1 cellular context compared by ENCODE assay signal in the genomic region with DNA sequence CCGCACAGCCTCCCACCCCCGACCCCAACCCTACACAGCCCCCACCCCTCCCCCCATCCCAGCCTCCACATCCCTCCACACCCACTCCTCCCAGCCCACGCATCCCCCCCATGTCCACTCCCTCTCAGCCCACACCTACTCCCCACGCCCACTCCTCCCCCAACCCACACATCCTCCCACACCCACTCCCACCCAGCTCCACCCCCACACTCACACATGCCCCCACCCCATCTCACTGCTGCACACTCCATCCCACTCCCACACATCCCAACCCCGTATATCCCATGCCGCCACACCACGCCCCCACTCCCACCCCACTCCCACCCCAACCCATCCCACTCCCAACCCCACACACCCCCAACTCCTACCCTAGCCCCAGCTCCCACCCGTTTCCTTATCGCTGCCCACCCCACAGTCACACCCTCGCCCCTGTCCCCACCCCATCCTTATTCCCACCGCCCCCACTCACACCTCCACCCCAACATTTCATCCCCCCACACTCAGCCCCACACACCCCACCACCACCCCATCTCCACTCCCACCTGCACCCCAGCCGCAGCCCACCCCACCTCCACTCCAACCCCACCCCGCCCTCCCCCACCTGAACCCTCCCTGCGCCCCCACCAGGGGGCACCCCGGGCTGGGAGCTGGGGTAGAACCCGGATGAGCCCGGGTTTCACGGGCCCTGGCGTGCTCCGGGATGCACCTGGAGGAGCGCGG.
TF ChIP-seq lines count a peak whose summit lies in the region.

No MANE protein-coding gene starts in this region.

TF ChIP-seq in GM23338, 12 proteins besides CTCF, POLR2A, EP300 and RAD21 (continued from another document):
- no peak for TF ChIP-seq ZNF114 (CRISPR knock-in tag; IDR thresholded peaks at IDR 0.05)
- TF ChIP-seq ZNF331 (CRISPR knock-in tag; IDR thresholded peaks at IDR 0.05; ENCODE audit: low read depth): no peak
- no peak for TF ChIP-seq JUNB (IDR thresholded peaks at IDR 0.05; ENCODE audit: unreplicated experiment)
